ENCODE assay signal across 8 cellular contexts in the genomic region with DNA sequence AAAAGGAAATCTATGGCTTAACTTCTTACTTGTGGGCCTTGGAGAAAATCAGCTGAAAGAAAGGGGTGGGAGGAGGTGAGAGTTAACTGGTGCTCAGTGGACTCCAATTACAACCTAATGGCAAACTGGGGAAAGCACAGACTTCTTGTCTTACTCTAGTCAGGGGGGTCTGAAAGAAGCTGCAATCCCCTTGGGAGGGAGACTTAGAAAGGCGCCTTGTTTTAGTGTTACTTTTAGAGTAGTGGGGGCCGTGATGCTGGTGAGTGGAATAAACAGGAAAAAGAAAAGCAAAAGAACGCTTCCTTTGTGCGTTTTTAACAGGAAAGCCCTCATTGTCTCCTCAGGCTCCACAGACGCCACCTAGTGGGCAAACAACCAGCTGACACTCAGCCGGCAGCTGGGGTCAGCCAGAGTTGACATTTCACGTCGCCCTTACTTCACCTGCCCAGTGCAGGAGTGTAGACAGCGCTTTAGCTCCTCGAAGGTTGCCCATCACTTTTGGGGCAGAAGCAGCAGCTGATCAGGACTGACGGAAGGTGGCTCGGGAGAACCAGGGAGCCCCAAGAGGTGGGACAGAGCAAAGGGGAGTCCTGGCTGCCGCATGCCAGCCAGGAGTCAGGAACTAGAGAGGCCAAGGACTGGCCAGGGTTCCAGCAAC. TPM values are rescaled to one million over a fixed set of nuclear protein-coding genes. Genes with fewer than 3 reads are reported as not detected.
DNase-seq lines count a peak whose midpoint lies in the region; ATAC-seq and TF ChIP-seq lines count a peak whose summit lies in the region.

No MANE protein-coding gene starts in this region.

- in situ Hi-C loops in KBM-7 (cut with MboI; ENCODE audit: low pct_unique_long_range_greater_than_20kb, low sequenced_read_pairs), result no loop called here

- peak; percentile 95 for ATAC-seq in GM21529 (IDR thresholded peaks at IDR 0.05; ENCODE audit: unreplicated experiment)
- no peak for ATAC-seq in thoracic aorta (ENCODE audit: insufficient number of reproducible peaks, low FRiP score, low read depth)

- no peaks in the 10 kb centered on the region for H3K36me3 Mint-ChIP-seq in osteocyte (ENCODE audit: unreplicated experiment)

- H3K4me1 ChIP-seq in thoracic aorta (ENCODE audit: control insufficient read depth in 1 of 2, low read depth in 2 of 2), result no peaks in the 10 kb centered on the region

- no peaks in the 10 kb centered on the region for H3K9me3 Mint-ChIP-seq in osteocyte (ENCODE audit: unreplicated experiment)

- H3K27ac Mint-ChIP-seq in osteocyte (ENCODE audit: unreplicated experiment), result peak overlapping the region; percentile 65

- no peaks in the 10 kb centered on the region for H3K36me3 ChIP-seq in thoracic aorta

- DNase-seq in DMS53 treated with DMSO at 0.1 percent for 48 hours (lab: John Stamatoyannopoulos, UW; ENCODE audit: unreplicated experiment) (peak; percentile 84), KBM-7 (peak; percentile 79), SHP77 (lab: John Stamatoyannopoulos, UW) (peak; percentile 30 to 46), globus pallidus (ENCODE audit: low spot score) (peak; percentile 66), osteocyte (ENCODE audit: extremely low spot score, unreplicated experiment) (peak; percentile 87), thoracic aorta (ENCODE audit: low spot score) (peak; percentile 9)
- peak; percentile 14 to 63 (median 57) for DNase-seq in activated naive CD4-positive, alpha-beta T cell (lab: John Stamatoyannopoulos, UW)

- H3K9me3 ChIP-seq in thoracic aorta, result no peaks in the 10 kb centered on the region

- no peaks in the 10 kb centered on the region for H3K27me3 ChIP-seq in thoracic aorta (replicated peaks; ENCODE audit: insufficient read depth)

- peak overlapping the region; percentile 65 for H3K4me3 ChIP-seq in thoracic aorta

- H3K27me3 Mint-ChIP-seq in osteocyte (ENCODE audit: unreplicated experiment), result peaks cover 19% of the 10 kb centered on the region

- H3K27ac ChIP-seq in thoracic aorta, result no peak overlapping the region

- H3K4me1 Mint-ChIP-seq in osteocyte (ENCODE audit: unreplicated experiment), result peaks cover 5% of the 10 kb centered on the region

- H3K4me3 Mint-ChIP-seq in osteocyte (ENCODE audit: unreplicated experiment), result peak overlapping the region; percentile 66

- TF ChIP-seq CTCF in osteocyte (IDR thresholded peaks at IDR 0.05) (peak; percentile 94), thoracic aorta (IDR thresholded peaks at IDR 0.05) (peak; percentile 88)

RNA-seq across cellular contexts. Expression of a gene that starts 55.9 kb away (rescaled TPM):
- total RNA-seq in osteocyte, result 94.7 and 99.5 TPM in 2 replicates
- total RNA-seq in thoracic aorta, result 10 to 100 TPM; 46.3 to 50.9 TPM

RNA-seq across cellular contexts. Expression of a gene that starts 56.5 kb away (rescaled TPM):
- total RNA-seq in osteocyte (not detected in 2 replicates), thoracic aorta (1 to 10 TPM in 1 of 2 donors, under 1 TPM in 1; 0.41 to 5.5 TPM)

Comparison
In these comparisons a context has a peak if more than half of its experiments do, and no peak if none do; other contexts are left out.
1. DNase-seq: peak in every context shown above with its lines; median percentile 87 in osteocyte; 84 in DMS53 treated with DMSO at 0.1 percent for 48 hours; 79 in KBM-7; 66 in globus pallidus; 57 in activated naive CD4-positive, alpha-beta T cell; 38 in SHP77; 9 in thoracic aorta.